ENCODE assay signal across 1 cellular context in genomic region chrX:66163849-66164401, GRCh38.
TF ChIP-seq lines count a peak whose summit lies in the region.

A gene with protein sequence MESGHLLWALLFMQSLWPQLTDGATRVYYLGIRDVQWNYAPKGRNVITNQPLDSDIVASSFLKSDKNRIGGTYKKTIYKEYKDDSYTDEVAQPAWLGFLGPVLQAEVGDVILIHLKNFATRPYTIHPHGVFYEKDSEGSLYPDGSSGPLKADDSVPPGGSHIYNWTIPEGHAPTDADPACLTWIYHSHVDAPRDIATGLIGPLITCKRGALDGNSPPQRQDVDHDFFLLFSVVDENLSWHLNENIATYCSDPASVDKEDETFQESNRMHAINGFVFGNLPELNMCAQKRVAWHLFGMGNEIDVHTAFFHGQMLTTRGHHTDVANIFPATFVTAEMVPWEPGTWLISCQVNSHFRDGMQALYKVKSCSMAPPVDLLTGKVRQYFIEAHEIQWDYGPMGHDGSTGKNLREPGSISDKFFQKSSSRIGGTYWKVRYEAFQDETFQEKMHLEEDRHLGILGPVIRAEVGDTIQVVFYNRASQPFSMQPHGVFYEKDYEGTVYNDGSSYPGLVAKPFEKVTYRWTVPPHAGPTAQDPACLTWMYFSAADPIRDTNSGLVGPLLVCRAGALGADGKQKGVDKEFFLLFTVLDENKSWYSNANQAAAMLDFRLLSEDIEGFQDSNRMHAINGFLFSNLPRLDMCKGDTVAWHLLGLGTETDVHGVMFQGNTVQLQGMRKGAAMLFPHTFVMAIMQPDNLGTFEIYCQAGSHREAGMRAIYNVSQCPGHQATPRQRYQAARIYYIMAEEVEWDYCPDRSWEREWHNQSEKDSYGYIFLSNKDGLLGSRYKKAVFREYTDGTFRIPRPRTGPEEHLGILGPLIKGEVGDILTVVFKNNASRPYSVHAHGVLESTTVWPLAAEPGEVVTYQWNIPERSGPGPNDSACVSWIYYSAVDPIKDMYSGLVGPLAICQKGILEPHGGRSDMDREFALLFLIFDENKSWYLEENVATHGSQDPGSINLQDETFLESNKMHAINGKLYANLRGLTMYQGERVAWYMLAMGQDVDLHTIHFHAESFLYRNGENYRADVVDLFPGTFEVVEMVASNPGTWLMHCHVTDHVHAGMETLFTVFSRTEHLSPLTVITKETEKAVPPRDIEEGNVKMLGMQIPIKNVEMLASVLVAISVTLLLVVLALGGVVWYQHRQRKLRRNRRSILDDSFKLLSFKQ (plus strand): TSS chrX:66164247. CDS start chrX:66170571, 6,324 bp downstream.

TF ChIP-seq in IMR-90, 13 proteins besides CTCF, POLR2A, EP300 and RAD21 (continued from another document):
- TF ChIP-seq FOS (IDR thresholded peaks at IDR 0.05; ENCODE audit: low read depth, low read length) = no peak
- no peak for TF ChIP-seq MAFK (IDR thresholded peaks at IDR 0.05; ENCODE audit: low read depth, low read length)
- no peak for TF ChIP-seq SMC3 (IDR thresholded peaks at IDR 0.05; ENCODE audit: low read depth, low read length)
- TF ChIP-seq RFX5 (IDR thresholded peaks at IDR 0.05; ENCODE audit: low read depth, low read length) = no peak
- no peak for TF ChIP-seq USF2 (IDR thresholded peaks at IDR 0.05; ENCODE audit: low read depth, low read length)
- no peak for TF ChIP-seq CEBPB (IDR thresholded peaks at IDR 0.05; ENCODE audit: low read depth, low read length)
- TF ChIP-seq BHLHE40 (IDR thresholded peaks at IDR 0.05; ENCODE audit: low read depth, low read length) = no peak
- TF ChIP-seq, protein P1, sequence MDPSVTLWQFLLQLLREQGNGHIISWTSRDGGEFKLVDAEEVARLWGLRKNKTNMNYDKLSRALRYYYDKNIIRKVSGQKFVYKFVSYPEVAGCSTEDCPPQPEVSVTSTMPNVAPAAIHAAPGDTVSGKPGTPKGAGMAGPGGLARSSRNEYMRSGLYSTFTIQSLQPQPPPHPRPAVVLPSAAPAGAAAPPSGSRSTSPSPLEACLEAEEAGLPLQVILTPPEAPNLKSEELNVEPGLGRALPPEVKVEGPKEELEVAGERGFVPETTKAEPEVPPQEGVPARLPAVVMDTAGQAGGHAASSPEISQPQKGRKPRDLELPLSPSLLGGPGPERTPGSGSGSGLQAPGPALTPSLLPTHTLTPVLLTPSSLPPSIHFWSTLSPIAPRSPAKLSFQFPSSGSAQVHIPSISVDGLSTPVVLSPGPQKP (IDR thresholded peaks at IDR 0.05; ENCODE audit: borderline replicate concordance, low read depth, low read length) = no peak
